1 cellular context compared by ENCODE assay signal in genomic region chr18:11118051-11118450, GRCh38.
TF ChIP-seq lines count a peak whose summit lies in the region.

No MANE protein-coding gene starts in this region.

TF ChIP-seq in HepG2, 621 proteins besides CTCF, POLR2A, EP300 and RAD21 (continued from another document):
- no peak for TF ChIP-seq MLX (CRISPR knock-in tag; IDR thresholded peaks at IDR 0.05)
- peak; percentile 60; the same call in 1 of the 2 replicates for TF ChIP-seq HOXA3 (CRISPR knock-in tag; IDR thresholded peaks at IDR 0.05)
- TF ChIP-seq FOXP1 (IDR thresholded peaks at IDR 0.05) = no peak
- peak; percentile 40; the same call in 1 of the 2 replicates for TF ChIP-seq FOXP1 (CRISPR knock-in tag; IDR thresholded peaks at IDR 0.05)
- no peak for TF ChIP-seq SRSF4 (IDR thresholded peaks at IDR 0.05; ENCODE audit: low read depth, low read length, poor library complexity, severe bottlenecking)
- TF ChIP-seq TEAD3 (CRISPR knock-in tag; optimal IDR thresholded peaks at IDR 0.05; ENCODE audit: borderline replicate concordance) = no peak
TF ChIP-seq in HepG2: peak in this region for 58.
